ENCODE assay signal across 1 cellular context in the genomic region with DNA sequence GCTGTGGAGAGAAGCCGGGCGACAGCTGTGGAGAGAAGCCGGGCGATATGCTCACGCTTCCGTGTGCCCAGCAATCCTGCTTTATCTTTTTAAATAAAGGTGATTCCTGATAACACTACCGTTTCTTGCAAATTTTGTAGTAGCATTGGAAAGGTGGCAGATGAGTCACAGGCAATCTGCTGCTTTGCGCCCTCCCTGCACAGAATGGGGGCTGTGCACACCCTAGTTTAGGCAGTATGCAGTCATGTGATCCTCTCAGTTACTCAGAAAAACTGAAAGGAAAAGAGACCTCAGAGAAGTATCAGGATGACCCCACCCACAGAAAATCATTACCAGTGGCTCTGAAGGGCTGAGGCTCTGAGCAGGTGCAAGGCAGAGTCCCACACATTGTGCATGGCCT.
TF ChIP-seq lines count a peak whose summit lies in the region.

No MANE protein-coding gene starts in this region.

TF ChIP-seq in HepG2, 621 proteins besides CTCF, POLR2A, EP300 and RAD21:
- no peak for TF ChIP-seq SMARCC2 (IDR thresholded peaks at IDR 0.05)
- TF ChIP-seq ZNF282 (IDR thresholded peaks at IDR 0.05; ENCODE audit: partially characterized antibody): no peak
- no peak for TF ChIP-seq ZNF530 (CRISPR knock-in tag; IDR thresholded peaks at IDR 0.05; ENCODE audit: low read depth)
- no peak for TF ChIP-seq ZEB1 (IDR thresholded peaks at IDR 0.05; ENCODE audit: insufficient replicate concordance, low read depth)
- TF ChIP-seq ZNF720 (CRISPR knock-in tag; IDR thresholded peaks at IDR 0.05): no peak
- no peak for TF ChIP-seq ZMYM3 (CRISPR knock-in tag; IDR thresholded peaks at IDR 0.05)
- TF ChIP-seq TOPORS (CRISPR knock-in tag; IDR thresholded peaks at IDR 0.05): no peak
- no peak for TF ChIP-seq SRSF4 (IDR thresholded peaks at IDR 0.05; ENCODE audit: low read depth, low read length, poor library complexity, severe bottlenecking)
- no peak for TF ChIP-seq MLXIP (CRISPR knock-in tag; IDR thresholded peaks at IDR 0.05; ENCODE audit: borderline replicate concordance)
- TF ChIP-seq ZSCAN21 (CRISPR knock-in tag; IDR thresholded peaks at IDR 0.05; ENCODE audit: borderline replicate concordance): no peak
- TF ChIP-seq, protein P1, sequence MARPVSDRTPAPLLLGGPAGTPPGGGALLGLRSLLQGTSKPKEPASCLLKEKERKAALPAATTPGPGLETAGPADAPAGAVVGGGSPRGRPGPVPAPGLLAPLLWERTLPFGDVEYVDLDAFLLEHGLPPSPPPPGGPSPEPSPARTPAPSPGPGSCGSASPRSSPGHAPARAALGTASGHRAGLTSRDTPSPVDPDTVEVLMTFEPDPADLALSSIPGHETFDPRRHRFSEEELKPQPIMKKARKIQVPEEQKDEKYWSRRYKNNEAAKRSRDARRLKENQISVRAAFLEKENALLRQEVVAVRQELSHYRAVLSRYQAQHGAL (CRISPR knock-in tag; IDR thresholded peaks at IDR 0.05; ENCODE audit: not compliant biosample characterization): no peak
- no peak for TF ChIP-seq ZKSCAN8 (CRISPR knock-in tag; IDR thresholded peaks at IDR 0.05; ENCODE audit: borderline replicate concordance)
